Comparison of ENCODE assay signal across 25 cellular contexts in genomic region chr11:1360181-1360834, GRCh38. TPM values are rescaled to one million over a fixed set of nuclear protein-coding genes. Genes with fewer than 3 reads are reported as not detected.
A peak's percentile ranks its signal among the peaks of the same experiment; 100 is the strongest.
DNase-seq lines count a peak whose midpoint lies in the region; ATAC-seq, FAIRE-seq and TF ChIP-seq lines count a peak whose summit lies in the region.
"Had no signal": no experiment of that assay in that cellular context is flagged by ENCODE, and none has a peak within 500 bp of the region (broad histone marks: within the 10 kb centered on the region; RNA-seq: fewer than 3 reads in every experiment).

No MANE protein-coding gene starts in this region.

- POLR2A ChIA-PET in CD4-positive, alpha-beta T cell (lab: Charles Lee) = no interaction called here

- H3K27me3 ChIP-seq in bronchial epithelial cell (ENCODE audit: control insufficient read depth, insufficient read depth, low read length) = no peaks in the 10 kb centered on the region
- H3K27me3 ChIP-seq in CD4-positive, alpha-beta T cell (ENCODE audit: control insufficient read depth, insufficient read depth, low read length) = no peaks in the 10 kb centered on the region
- H3K27me3 ChIP-seq: BE2C; BLaER1 treated with 17β-estradiol and CSF1 and Interleukin-3, amounts not matched to agents 10 nM and 100 nM had no signal

- H3K4me3 ChIP-seq in bronchial epithelial cell (ENCODE audit: low read depth, low read length) = no peak overlapping the region
- H3K4me3 ChIP-seq: A549; BLaER1 treated with 17β-estradiol and CSF1 and Interleukin-3, amounts not matched to agents 10 nM and 100 nM; GM12878; HAP-1 had no signal

- H3K4me3 Mint-ChIP-seq in T-helper 1 cell treated with Interleukin-12 subunit alpha and Interleukin-12 subunit beta and Interleukin-4 antibody, amounts not matched to agents 30 μg/mL and 1 μg/mL, for 36 hours = no peak overlapping the region
- no peak overlapping the region for H3K4me3 Mint-ChIP-seq in CD14-positive monocyte
- no peak overlapping the region for H3K4me3 Mint-ChIP-seq in CD4-positive, alpha-beta T cell
- H3K4me3 Mint-ChIP-seq: CD8-positive, alpha-beta T cell; HFFc6 had no signal

- TF ChIP-seq CTCF in CD14-positive monocyte (IDR thresholded peaks at IDR 0.05) = no peak
- TF ChIP-seq CTCF in bronchial epithelial cell (IDR thresholded peaks at IDR 0.05; ENCODE audit: insufficient read depth, low read length, severe bottlenecking) = no peak
- no peak for TF ChIP-seq CTCF in CD4-positive, alpha-beta T cell (IDR thresholded peaks at IDR 0.05)
- no peak for TF ChIP-seq CTCF in GM20000 (IDR thresholded peaks at IDR 0.05; ENCODE audit: extremely low read depth, missing control alignments)

- H3K36me3 ChIP-seq in bronchial epithelial cell (ENCODE audit: control insufficient read depth, insufficient read depth, low read length) = no peaks in the 10 kb centered on the region
- H3K36me3 ChIP-seq: BE2C; BLaER1 treated with 17β-estradiol and CSF1 and Interleukin-3, amounts not matched to agents 10 nM and 100 nM; HAP-1 had no signal

- no peak for DNase-seq in T-helper 1 cell
- peak; percentile 38 for DNase-seq in CD14-positive monocyte (ENCODE audit: low spot score)
- no peak for DNase-seq in bronchial epithelial cell (ENCODE audit: low read depth)
- DNase-seq in CD4-positive, alpha-beta T cell = no peak
- no peak for DNase-seq in GM20000 (ENCODE audit: low spot score)
- DNase-seq: 8988T; ACHN; AML-193; BE2C; Caco-2; CD8-positive, alpha-beta T cell; DMS 273 treated with DMSO at 0.1 percent for 48 hours; DMS79; EL; GDM1; GOT3; HFFc6 had no signal

- H3K36me3 Mint-ChIP-seq in T-helper 1 cell treated with Interleukin-12 subunit alpha and Interleukin-12 subunit beta and Interleukin-4 antibody, amounts not matched to agents 30 μg/mL and 1 μg/mL, for 36 hours (ENCODE audit: low read depth) = no peaks in the 10 kb centered on the region
- H3K36me3 Mint-ChIP-seq in CD14-positive monocyte = no peaks in the 10 kb centered on the region
- H3K36me3 Mint-ChIP-seq in CD4-positive, alpha-beta T cell (ENCODE audit: low read depth) = no peaks in the 10 kb centered on the region
- H3K36me3 Mint-ChIP-seq: CD8-positive, alpha-beta T cell had no signal

- H3K27me3 Mint-ChIP-seq in T-helper 1 cell treated with Interleukin-12 subunit alpha and Interleukin-12 subunit beta and Interleukin-4 antibody, amounts not matched to agents 30 μg/mL and 1 μg/mL, for 36 hours (ENCODE audit: low read depth) = no peaks in the 10 kb centered on the region
- peaks cover 8 to 16% (median 13%) of the 10 kb centered on the region in 3 donors for H3K27me3 Mint-ChIP-seq in CD14-positive monocyte (ENCODE audit: low read depth in 3 of 3)
- peaks cover 11% of the 10 kb centered on the region for H3K27me3 Mint-ChIP-seq in CD4-positive, alpha-beta T cell

- peak overlapping the region; percentile 63 for H3K27ac Mint-ChIP-seq in T-helper 1 cell treated with Interleukin-12 subunit alpha and Interleukin-12 subunit beta and Interleukin-4 antibody, amounts not matched to agents 30 μg/mL and 1 μg/mL, for 36 hours
- H3K27ac Mint-ChIP-seq in CD14-positive monocyte = peak overlapping the region in 1 of 7 donors; percentile 6
- no peak overlapping the region for H3K27ac Mint-ChIP-seq in CD4-positive, alpha-beta T cell
- H3K27ac Mint-ChIP-seq: CD8-positive, alpha-beta T cell; HFFc6 had no signal

- no peak overlapping the region for H3K27ac ChIP-seq in CD4-positive, alpha-beta T cell (ENCODE audit: low read depth, low read length)
- H3K27ac ChIP-seq: A549; BLaER1 treated with 17β-estradiol and CSF1 and Interleukin-3, amounts not matched to agents 10 nM and 100 nM had no signal

- intact Hi-C loops in CD14-positive monocyte (cut with micrococcal nuclease) = no loop called here
- intact Hi-C loops in CD4-positive, alpha-beta T cell (cut with DNase I, micrococcal nuclease) = no loop called here

- ATAC-seq in CD4-positive, alpha-beta T cell (ENCODE audit: poor library complexity) = no peak
- ATAC-seq: A549; CD8-positive, alpha-beta T cell; GM12878 had no signal

- no peaks in the 10 kb centered on the region for H3K4me1 Mint-ChIP-seq in T-helper 1 cell treated with Interleukin-12 subunit alpha and Interleukin-12 subunit beta and Interleukin-4 antibody, amounts not matched to agents 30 μg/mL and 1 μg/mL, for 36 hours (ENCODE audit: low read depth)
- no peaks in the 10 kb centered on the region for H3K4me1 Mint-ChIP-seq in CD14-positive monocyte
- H3K4me1 Mint-ChIP-seq in CD4-positive, alpha-beta T cell (ENCODE audit: low read depth) = no peaks in the 10 kb centered on the region

- no peaks in the 10 kb centered on the region for H3K9me3 ChIP-seq in CD4-positive, alpha-beta T cell (ENCODE audit: control insufficient read depth, low read length)
- H3K9me3 ChIP-seq: BE2C, HAP-1 had no signal

- FAIRE-seq in bronchial epithelial cell (lab: Jason Lieb, UNC) = peak; percentile 89
- FAIRE-seq: A549, D721Med, GM12878, GM19239, H54 had no signal

- CTCF ChIA-PET in CD4-positive, alpha-beta T cell (lab: Charles Lee) = no interaction called here

- peaks cover under 1% of the 10 kb centered on the region for H3K9me3 Mint-ChIP-seq in T-helper 1 cell treated with Interleukin-12 subunit alpha and Interleukin-12 subunit beta and Interleukin-4 antibody, amounts not matched to agents 30 μg/mL and 1 μg/mL, for 36 hours
- peaks cover 11 to 27% (median 18%) of the 10 kb centered on the region in 7 donors for H3K9me3 Mint-ChIP-seq in CD14-positive monocyte
- H3K9me3 Mint-ChIP-seq in CD4-positive, alpha-beta T cell = no peaks in the 10 kb centered on the region
- H3K9me3 Mint-ChIP-seq: CD8-positive, alpha-beta T cell had no signal

RNA-seq across cellular contexts. Expression of gene BRSK2, which starts 29.4 kb away (rescaled TPM):
- polyA plus RNA-seq in CD14-positive monocyte = not detected
- total RNA-seq in bronchial epithelial cell = 0.38 TPM in 1 of 2 replicates, not detected in the other
- under 1 TPM; 0.22 to 0.55 TPM for total RNA-seq in CD4-positive, alpha-beta T cell
- polyA plus RNA-seq: GM12878 had no signal

RNA-seq across cellular contexts. Expression of gene TOLLIP, which starts 50.9 kb away (rescaled TPM):
- 10 to 100 TPM; 67.9 to 71.7 TPM for polyA plus RNA-seq in CD14-positive monocyte
- 43.4 and 55.0 TPM in 2 replicates for total RNA-seq in bronchial epithelial cell
- total RNA-seq in CD4-positive, alpha-beta T cell = 10 to 100 TPM; 38.9 to 41.0 TPM
